ENCODE assay signal across 16 cellular contexts in the genomic region with DNA sequence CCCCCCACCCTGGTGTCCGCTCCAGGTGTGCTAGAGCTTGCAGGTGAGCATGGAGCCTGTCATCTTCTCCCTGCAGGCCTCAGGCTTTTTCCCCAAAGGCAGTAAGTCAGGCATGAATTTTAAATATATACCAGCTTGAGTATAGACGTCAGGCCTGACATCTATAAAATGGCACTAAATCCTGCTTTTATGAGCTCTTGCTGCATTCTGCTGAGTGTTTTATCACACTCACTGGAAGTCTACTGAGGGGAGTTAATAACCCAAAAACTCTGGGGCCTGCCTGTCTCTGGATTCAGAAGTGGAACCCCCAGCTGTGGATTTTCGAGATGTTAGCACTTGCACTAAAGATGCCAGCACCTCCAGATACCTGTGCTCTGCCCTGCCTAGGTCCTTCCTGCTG.
"Had no signal": no experiment of that assay in that cellular context is flagged by ENCODE, and none has a peak within 500 bp of the region (broad histone marks: within the 10 kb centered on the region; RNA-seq: fewer than 3 reads in every experiment).

No MANE protein-coding gene starts in this region.

- H3K4me3 Mint-ChIP-seq: naive thymus-derived CD4-positive, alpha-beta T cell; nephron progenitor cell had no signal

- H3K27me3 ChIP-seq: ovary had no signal

- H3K9me3 ChIP-seq: heart right ventricle, ovary had no signal

- H3K36me3 ChIP-seq: heart right ventricle, ovary had no signal

- H3K27ac Mint-ChIP-seq: naive thymus-derived CD4-positive, alpha-beta T cell; nephron progenitor cell had no signal

- H3K36me3 Mint-ChIP-seq: naive thymus-derived CD4-positive, alpha-beta T cell had no signal

- DNase-seq: effector CD4-positive, alpha-beta T cell; foreskin melanocyte; heart right ventricle; hypothalamus; kidney glomerular epithelial cell; mammary epithelial cell; naive thymus-derived CD4-positive, alpha-beta T cell; nephron progenitor cell; ovary; right cardiac atrium; small intestine; stimulated activated CD4-positive, alpha-beta T cell treated with anti-CD3 and anti-CD28 coated beads, Interleukin-12 subunit alpha, Interleukin-12 subunit beta, amount 100 ng/mL, for 4 hours; stimulated activated naive CD4-positive, alpha-beta T cell treated with Interleukin-2 at 50 U/mL for 16 hours; trophoblast cell had no signal

- H3K4me3 ChIP-seq: coronary artery, heart right ventricle, ovary had no signal

- H3K9me3 Mint-ChIP-seq: naive thymus-derived CD4-positive, alpha-beta T cell; nephron progenitor cell had no signal

- H3K27ac ChIP-seq: coronary artery, heart right ventricle, ovary had no signal

- ATAC-seq: heart right ventricle; left lobe of liver; naive thymus-derived CD4-positive, alpha-beta T cell; right cardiac atrium had no signal
